Comparison of ENCODE assay signal across 30 cellular contexts in the genomic region with DNA sequence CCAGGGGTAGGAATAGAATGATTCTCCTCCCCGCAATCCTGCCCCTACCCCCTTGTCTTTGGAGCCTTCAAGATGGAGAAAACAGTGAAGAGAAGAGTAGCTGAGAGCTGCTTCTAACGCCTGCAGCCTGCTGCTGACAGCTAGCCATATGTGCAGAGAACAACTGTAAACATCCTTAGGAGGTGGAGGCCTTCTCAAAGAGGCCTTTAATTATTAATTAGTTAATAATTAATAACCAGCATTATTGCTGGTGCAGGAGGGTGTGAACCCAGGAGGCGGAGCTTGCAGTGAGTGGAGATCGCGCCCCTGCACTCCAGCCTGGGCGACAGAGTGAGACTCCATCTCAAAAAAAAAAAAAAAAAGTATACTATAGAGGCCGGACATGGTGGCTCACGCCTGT. TPM values are rescaled to one million over a fixed set of nuclear protein-coding genes. Genes with fewer than 3 reads are reported as not detected.
DNase-seq lines count a peak whose midpoint lies in the region; ATAC-seq and TF ChIP-seq lines count a peak whose summit lies in the region.
"Had no signal": no experiment of that assay in that cellular context is flagged by ENCODE, and none has a peak within 500 bp of the region (broad histone marks: within the 10 kb centered on the region; RNA-seq: fewer than 3 reads in every experiment).

No MANE protein-coding gene starts in this region.

- H3K27ac ChIP-seq in Peyer's patch (peak overlapping the region in 3 of 4 donors; percentile 15 to 86 (median 73)), foreskin keratinocyte (peak overlapping the region; percentile 89), vagina (no peak overlapping the region)
- H3K27ac ChIP-seq: BLaER1 treated with 17β-estradiol and CSF1 and Interleukin-3, amounts not matched to agents 10 nM and 100 nM; gastrocnemius medialis; hepatocyte; prostate gland; upper lobe of left lung had no signal

- H3K36me3 Mint-ChIP-seq in Calu3 (ENCODE audit: insufficient read depth, unreplicated experiment), result peaks cover 54% of the 10 kb centered on the region
- peaks cover 0 to 78% (median 4%) of the 10 kb centered on the region in 3 donors for H3K36me3 Mint-ChIP-seq in naive thymus-derived CD8-positive, alpha-beta T cell
- H3K36me3 Mint-ChIP-seq: naive B cell had no signal

- DNase-seq in Calu3 (no peak), Peyer's patch (no peak), foreskin keratinocyte (no peak), vagina (ENCODE audit: extremely low spot score in 2 of 2) (no peak), NCI-H774 (lab: John Stamatoyannopoulos, UW) (no peak)
- no peak for DNase-seq in naive thymus-derived CD8-positive, alpha-beta T cell
- DNase-seq: activated CD4-positive, alpha-beta T cell treated with anti-CD3 and anti-CD28 coated beads for 1 hour; activated gamma-delta T cell; Caco-2; DMS79; gastrocnemius medialis; GDM1; mesenchymal stem cell; naive B cell; NCI-H1436; NCI-H2081 treated with DMSO at 0.1 percent for 48 hours; NCI-H2227 treated with DMSO at 0.1 percent for 48 hours; NCI-H526; nucleus accumbens; Right ventricle myocardium superior; stimulated activated CD4-positive, alpha-beta T cell treated with anti-CD3 and anti-CD28 coated beads, Interleukin-4, amount 100 ng/mL, for 24 hours; upper lobe of left lung had no signal

- intact Hi-C loops in Calu3 (cut with micrococcal nuclease; ENCODE audit: unreplicated experiment) (no loop called here), vagina (cut with DNase I) (no loop called here)

- H3K36me3 ChIP-seq in Peyer's patch (peaks cover 0 to 37% (median 0%) of the 10 kb centered on the region in 3 donors), vagina (peaks cover 0 to 34% of the 10 kb centered on the region in 2 donors)
- H3K36me3 ChIP-seq: prostate gland had no signal

- POLR2A ChIA-PET in naive thymus-derived CD8-positive, alpha-beta T cell (lab: Charles Lee), result interaction anchor here (1.3 kb wide), 1 partner anchor 8 kb away, joined by 6 read pairs; a partner anchor contains a TSS

- H3K9me3 Mint-ChIP-seq in Calu3 (ENCODE audit: low read depth, unreplicated experiment), result no peaks in the 10 kb centered on the region
- H3K9me3 Mint-ChIP-seq in naive thymus-derived CD8-positive, alpha-beta T cell, result no peaks in the 10 kb centered on the region
- H3K9me3 Mint-ChIP-seq: central memory CD8-positive, alpha-beta T cell; dendritic cell treated with granulocyte-macrophage colony-stimulating factor and Interleukin-4, amounts not matched to agents 40 ng/mL and 50 ng/mL, for 4 days; naive B cell had no signal

- ATAC-seq in foreskin keratinocyte, result no peak
- ATAC-seq in naive thymus-derived CD8-positive, alpha-beta T cell, result no peak
- no peak for ATAC-seq in GM19467 (IDR thresholded peaks at IDR 0.05; ENCODE audit: unreplicated experiment)
- ATAC-seq in HG02973 (IDR thresholded peaks at IDR 0.05; ENCODE audit: unreplicated experiment), result no peak
- ATAC-seq: gastrocnemius medialis had no signal

- peaks cover 32% of the 10 kb centered on the region for H3K4me1 Mint-ChIP-seq in Calu3 (ENCODE audit: low read depth, unreplicated experiment)
- peaks cover 12 to 57% (median 36%) of the 10 kb centered on the region in 4 donors for H3K4me1 Mint-ChIP-seq in naive thymus-derived CD8-positive, alpha-beta T cell

- no peak overlapping the region for H3K4me3 Mint-ChIP-seq in Calu3 (ENCODE audit: low read depth, unreplicated experiment)
- no peak overlapping the region for H3K4me3 Mint-ChIP-seq in naive thymus-derived CD8-positive, alpha-beta T cell
- H3K4me3 Mint-ChIP-seq: central memory CD8-positive, alpha-beta T cell; dendritic cell treated with granulocyte-macrophage colony-stimulating factor and Interleukin-4, amounts not matched to agents 40 ng/mL and 50 ng/mL, for 4 days; naive B cell had no signal

- no peak for TF ChIP-seq POLR2A in Peyer's patch (IDR thresholded peaks at IDR 0.05)
- no peak for TF ChIP-seq POLR2A in vagina (IDR thresholded peaks at IDR 0.05)

- H3K27me3 ChIP-seq in Peyer's patch (no peaks in the 10 kb centered on the region), foreskin keratinocyte (no peaks in the 10 kb centered on the region), vagina (no peaks in the 10 kb centered on the region)
- H3K27me3 ChIP-seq: BLaER1 treated with 17β-estradiol and CSF1 and Interleukin-3, amounts not matched to agents 10 nM and 100 nM; body of pancreas; gastrocnemius medialis; hepatocyte; upper lobe of left lung had no signal

- H3K4me1 ChIP-seq in Peyer's patch, result peaks cover 0 to 22% (median 5%) of the 10 kb centered on the region in 4 donors
- H3K4me1 ChIP-seq in foreskin keratinocyte, result peaks cover 16% of the 10 kb centered on the region
- peaks cover 20% of the 10 kb centered on the region for H3K4me1 ChIP-seq in vagina
- H3K4me1 ChIP-seq: prostate gland had no signal

- no peak for TF ChIP-seq CTCF in Calu3 (IDR thresholded peaks at IDR 0.05; ENCODE audit: unreplicated experiment)
- no peak for TF ChIP-seq CTCF in Peyer's patch (IDR thresholded peaks at IDR 0.05)
- TF ChIP-seq CTCF in foreskin keratinocyte (conservative IDR thresholded peaks at IDR 0.05), result no peak
- TF ChIP-seq CTCF in vagina (IDR thresholded peaks at IDR 0.05), result no peak

- BruUV-seq in Calu3 (replicated peaks; lab: Mats Ljungman, UMichigan), result no TSS peak

- peak overlapping the region; percentile 22 for H3K27ac Mint-ChIP-seq in Calu3 (ENCODE audit: unreplicated experiment)
- H3K27ac Mint-ChIP-seq in naive thymus-derived CD8-positive, alpha-beta T cell, result peak overlapping the region in 6 of 10 donors; percentile 12 to 79 (median 50)
- H3K27ac Mint-ChIP-seq: dendritic cell treated with granulocyte-macrophage colony-stimulating factor and Interleukin-4, amounts not matched to agents 40 ng/mL and 50 ng/mL, for 4 days had no signal

- CTCF ChIA-PET in Calu3 (lab: Charles Lee), result interaction anchor here (1.1 kb wide), 1 partner anchor 11 kb away, joined by 3 read pairs; a partner anchor contains a TSS

- H3K27me3 Mint-ChIP-seq in Calu3 (ENCODE audit: unreplicated experiment), result no peaks in the 10 kb centered on the region
- no peaks in the 10 kb centered on the region for H3K27me3 Mint-ChIP-seq in naive thymus-derived CD8-positive, alpha-beta T cell
- H3K27me3 Mint-ChIP-seq: central memory CD8-positive, alpha-beta T cell; dendritic cell treated with granulocyte-macrophage colony-stimulating factor and Interleukin-4, amounts not matched to agents 40 ng/mL and 50 ng/mL, for 4 days; naive B cell had no signal

- no peaks in the 10 kb centered on the region for H3K9me3 ChIP-seq in Peyer's patch
- no peaks in the 10 kb centered on the region for H3K9me3 ChIP-seq in vagina
- H3K9me3 ChIP-seq: BLaER1 treated with 17β-estradiol and CSF1 and Interleukin-3, amounts not matched to agents 10 nM and 100 nM; body of pancreas; Caco-2; gastrocnemius medialis; prostate gland; upper lobe of left lung had no signal

- no peak overlapping the region for H3K4me3 ChIP-seq in Peyer's patch
- no peak overlapping the region for H3K4me3 ChIP-seq in vagina
- H3K4me3 ChIP-seq: BLaER1 treated with 17β-estradiol and CSF1 and Interleukin-3, amounts not matched to agents 10 nM and 100 nM; body of pancreas; gastrocnemius medialis; hepatocyte; prostate gland; upper lobe of left lung had no signal

RNA-seq across cellular contexts. Expression of a gene that starts 8.5 kb away (rescaled TPM):
- total RNA-seq in Calu3 (2022), result 83.8 and 97.9 TPM in 2 replicates
- 10 to 100 TPM; 58.6 to 77.2 (median 65.6) TPM for total RNA-seq in Peyer's patch
- 73.5 and 79.4 TPM in 2 replicates for total RNA-seq in foreskin keratinocyte
- 52.8 and 53.2 TPM in 2 replicates for polyA plus RNA-seq in foreskin keratinocyte
- total RNA-seq in naive thymus-derived CD8-positive, alpha-beta T cell, result 10 to 100 TPM; 76.1 to 82.5 TPM
- 10 to 100 TPM; 43.2 to 48.6 (median 46.5) TPM for polyA plus RNA-seq in naive thymus-derived CD8-positive, alpha-beta T cell
- total RNA-seq in vagina, result 44.4 TPM

RNA-seq across cellular contexts. Expression of a gene that starts 11.1 kb away (rescaled TPM):
- total RNA-seq in Calu3 (2022) (54.8 and 59.1 TPM in 2 replicates), Peyer's patch (10 to 100 TPM; 36.6 to 66.8 (median 53.5) TPM), foreskin keratinocyte (32.0 and 32.2 TPM in 2 replicates), vagina (39.3 TPM)
- polyA plus RNA-seq in foreskin keratinocyte, result 16.0 and 18.1 TPM in 2 replicates
- total RNA-seq in naive thymus-derived CD8-positive, alpha-beta T cell, result 10 to 100 TPM; 47.9 to 49.7 TPM
- 10 to 100 TPM; 40.8 to 50.8 (median 44.0) TPM for polyA plus RNA-seq in naive thymus-derived CD8-positive, alpha-beta T cell

RNA-seq across cellular contexts. Expression of a gene that starts 52.9 kb away (rescaled TPM):
- total RNA-seq in Calu3 (2022), result 3.3 and 6.3 TPM in 2 replicates
- 10 to 100 TPM in 2 of 4 donors, 1 to 10 TPM in 2; 5.8 to 15.7 (median 10.7) TPM for total RNA-seq in Peyer's patch
- total RNA-seq in foreskin keratinocyte, result 0.34 and 0.71 TPM in 2 replicates
- polyA plus RNA-seq in foreskin keratinocyte, result 0.79 and 0.90 TPM in 2 replicates
- total RNA-seq in naive thymus-derived CD8-positive, alpha-beta T cell, result not detected
- polyA plus RNA-seq in naive thymus-derived CD8-positive, alpha-beta T cell, result not detected
- total RNA-seq in vagina, result not detected
- total RNA-seq: gastrocnemius medialis, Right ventricle myocardium superior had no signal
